Comparison of ENCODE assay signal across 17 cellular contexts in the genomic region with DNA sequence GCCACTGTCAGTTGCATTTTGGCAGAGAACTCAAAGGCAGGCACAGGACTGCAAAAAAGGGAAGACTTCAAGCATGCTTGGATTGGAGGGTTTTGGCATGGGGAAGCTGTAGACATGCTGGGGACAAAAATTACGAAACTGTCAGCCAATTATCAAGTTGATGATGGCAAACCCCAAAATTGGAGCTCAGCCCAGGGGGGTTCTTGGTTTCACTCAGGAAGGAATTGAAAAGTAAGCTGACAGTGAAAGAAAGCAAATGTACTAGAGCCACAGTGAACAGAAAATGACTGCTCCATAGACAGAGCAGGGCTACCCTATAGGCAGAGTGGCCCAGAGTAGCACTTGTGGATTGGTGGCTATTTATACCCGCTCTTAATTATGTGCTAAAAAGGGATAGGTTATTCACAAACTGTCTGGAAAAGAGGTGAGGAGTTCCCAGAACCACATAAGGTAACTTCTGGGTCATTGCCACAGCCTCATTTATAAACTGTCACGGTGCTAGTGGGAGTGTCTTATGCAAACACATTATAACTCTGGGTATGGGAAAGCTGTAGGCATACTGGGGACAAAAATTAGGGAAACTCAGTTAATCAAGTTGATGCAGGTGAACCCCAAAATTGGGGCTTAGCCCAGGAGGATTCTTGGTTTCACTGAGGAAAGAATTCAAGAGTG. TPM values are rescaled to one million over a fixed set of nuclear protein-coding genes. Genes with fewer than 3 reads are reported as not detected.
A peak's percentile ranks its signal among the peaks of the same experiment; 100 is the strongest.
DNase-seq lines count a peak whose midpoint lies in the region; ATAC-seq, FAIRE-seq and TF ChIP-seq lines count a peak whose summit lies in the region.
"Had no signal": no experiment of that assay in that cellular context is flagged by ENCODE, and none has a peak within 500 bp of the region (broad histone marks: within the 10 kb centered on the region; RNA-seq: fewer than 3 reads in every experiment).

No MANE protein-coding gene starts in this region.

- FAIRE-seq in RCC 7860 (lab: Jason Lieb, UNC), result no peak

- H3K4me1 Mint-ChIP-seq in CD14-positive monocyte, result peaks cover 27% of the 10 kb centered on the region

- H3K36me3 Mint-ChIP-seq in CD14-positive monocyte, result no peaks in the 10 kb centered on the region
- H3K36me3 Mint-ChIP-seq: activated CD4-positive, alpha-beta memory T cell treated with anti-CD3 and anti-CD28 coated beads for 36 hours had no signal

- no peak for TF ChIP-seq CTCF in CD14-positive monocyte (IDR thresholded peaks at IDR 0.05)

- DNase-seq in CD14-positive monocyte (ENCODE audit: low spot score) (no peak), MV-4-11 (lab: John Stamatoyannopoulos, UW) (peak; percentile 95), midbrain (lab: John Stamatoyannopoulos, UW) (peak; percentile 7), KG1 (lab: John Stamatoyannopoulos, UW) (no peak), ureter (ENCODE audit: low spot score) (no peak), RCC 7860 (ENCODE audit: low spot score) (no peak), epidermal melanocyte (ENCODE audit: insufficient read length, low spot score) (no peak)
- DNase-seq: activated CD4-positive, alpha-beta memory T cell treated with anti-CD3 and anti-CD28 coated beads for 36 hours; BE2C; mesenchymal stem cell had no signal

- ATAC-seq in esophagus mucosa, result peak; percentile 80
- ATAC-seq: HCT116, Panc1 had no signal

- intact Hi-C loops in CD14-positive monocyte (cut with micrococcal nuclease), result no loop called here

- H3K27ac Mint-ChIP-seq in CD14-positive monocyte, result peak overlapping the region in 5 of 7 donors; percentile 7 to 81 (median 56)
- H3K27ac Mint-ChIP-seq: activated CD4-positive, alpha-beta memory T cell treated with anti-CD3 and anti-CD28 coated beads for 36 hours; activated T-helper 1 cell treated with anti-CD3 and anti-CD28 coated beads, Interleukin-12 subunit alpha, Interleukin-12 subunit beta, Interleukin-2, Interleukin-4 antibody, amounts not matched to agents 30 ng/mL and 10 ng/mL and 1 ng/mL, durations not matched to agents 14 hours and 24 hours and 36 hours had no signal

- H3K4me3 Mint-ChIP-seq in CD14-positive monocyte, result no peak overlapping the region
- H3K4me3 Mint-ChIP-seq: activated CD4-positive, alpha-beta memory T cell treated with anti-CD3 and anti-CD28 coated beads for 36 hours; activated T-helper 1 cell treated with anti-CD3 and anti-CD28 coated beads, Interleukin-12 subunit alpha, Interleukin-12 subunit beta, Interleukin-2, Interleukin-4 antibody, amounts not matched to agents 30 ng/mL and 10 ng/mL and 1 ng/mL, durations not matched to agents 14 hours and 24 hours and 36 hours had no signal

- H3K9me3 Mint-ChIP-seq in CD14-positive monocyte, result peaks cover 0 to 7% (median 0%) of the 10 kb centered on the region in 7 donors
- H3K9me3 Mint-ChIP-seq: activated CD4-positive, alpha-beta memory T cell treated with anti-CD3 and anti-CD28 coated beads for 36 hours; activated T-helper 1 cell treated with anti-CD3 and anti-CD28 coated beads, Interleukin-12 subunit alpha, Interleukin-12 subunit beta, Interleukin-2, Interleukin-4 antibody, amounts not matched to agents 30 ng/mL and 10 ng/mL and 1 ng/mL, durations not matched to agents 14 hours and 24 hours and 36 hours had no signal

- peaks cover 0 to 2% (median 0%) of the 10 kb centered on the region in 3 donors for H3K27me3 Mint-ChIP-seq in CD14-positive monocyte (ENCODE audit: low read depth in 3 of 3)

RNA-seq across cellular contexts. Expression of a gene that starts 14.5 kb away (rescaled TPM):
- polyA plus RNA-seq in CD14-positive monocyte, result not detected
- total RNA-seq in esophagus mucosa, result not detected
- total RNA-seq in ureter, result not detected
- total RNA-seq: activated CD4-positive, alpha-beta memory T cell treated with anti-CD3 and anti-CD28 coated beads for 36 hours; activated T-helper 1 cell treated with anti-CD3 and anti-CD28 coated beads, Interleukin-12 subunit alpha, Interleukin-12 subunit beta, Interleukin-2, Interleukin-4 antibody, amounts not matched to agents 30 ng/mL and 10 ng/mL and 1 ng/mL, durations not matched to agents 14 hours and 24 hours and 36 hours; fibroblast of lung; osteoblast; tibial nerve had no signal
- polyA plus RNA-seq: fibroblast of lung had no signal

RNA-seq across cellular contexts. Expression of a gene that starts 46.3 kb away (rescaled TPM):
- polyA plus RNA-seq in CD14-positive monocyte, result 10 to 100 TPM; 12.3 to 13.4 TPM
- 19.8 TPM for total RNA-seq in esophagus mucosa
- total RNA-seq in ureter, result 66.9 TPM

Comparison
In these comparisons a context has a peak if more than half of its experiments do, and no peak if none do; other contexts are left out.
1. DNase-seq: peak in MV-4-11 (single experiment) and midbrain (single experiment); none in CD14-positive monocyte (single experiment), KG1 (single experiment), ureter (single experiment), RCC 7860 (single experiment) and epidermal melanocyte (single experiment).